Comparison of ENCODE assay signal across 15 cellular contexts in the genomic region with DNA sequence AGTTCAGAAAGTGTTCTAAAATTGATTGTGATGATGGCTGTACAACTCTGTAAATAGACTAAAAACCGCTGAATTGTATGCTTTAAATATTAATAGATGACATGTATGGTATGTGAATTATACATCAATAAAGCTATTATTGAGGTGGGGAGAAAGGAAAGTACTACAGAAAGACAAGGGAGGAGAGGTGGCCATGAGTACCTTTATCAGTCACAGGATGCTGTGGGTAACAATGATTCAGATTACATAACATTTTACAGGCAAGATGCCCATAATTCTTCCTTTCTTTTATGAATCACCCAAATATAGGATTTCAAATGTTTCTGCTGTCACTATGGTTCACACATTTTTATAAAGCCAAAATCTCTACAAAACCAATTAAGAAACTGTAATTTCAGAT. TPM values are rescaled to one million over a fixed set of nuclear protein-coding genes. Genes with fewer than 3 reads are reported as not detected.
"Had no signal": no experiment of that assay in that cellular context is flagged by ENCODE, and none has a peak within 500 bp of the region (broad histone marks: within the 10 kb centered on the region; RNA-seq: fewer than 3 reads in every experiment).

No MANE protein-coding gene starts in this region.

RNA-seq across cellular contexts. Expression of gene TBC1D3, which starts 28.5 kb away (rescaled TPM):
- total RNA-seq: activated CD4-positive, alpha-beta memory T cell treated with anti-CD3 and anti-CD28 coated beads, Interleukin-2, amount 10 ng/mL, durations not matched to agents 7 days and 5 days; activated CD4-positive, alpha-beta T cell treated with anti-CD3 and anti-CD28 coated beads, Interleukin-2, amount 10 ng/mL, durations not matched to agents 7 days and 5 days; activated CD8-positive, alpha-beta T cell treated with anti-CD3 and anti-CD28 coated beads, Interleukin-2, amount 10 ng/mL, durations not matched to agents 7 days and 5 days; activated naive CD4-positive, alpha-beta T cell treated with anti-CD3 and anti-CD28 coated beads for 36 hours; activated naive CD8-positive, alpha-beta T cell treated with anti-CD3 and anti-CD28 coated beads for 36 hours; adrenal gland; aorta; astrocyte; body of pancreas; breast epithelium; cardiac septum; chondrocyte; T-helper 1 cell treated with Interleukin-12 subunit alpha and Interleukin-12 subunit beta and Interleukin-4 antibody, amounts not matched to agents 30 ng/mL and 1 ng/mL, for 36 hours; T-helper 2 cell treated with Interferon-gamma antibody and Interleukin-4, amounts not matched to agents 100 ng/mL and 5 ng/mL, for 36 hours; WTC11 had no signal
